ENCODE assay signal across 2 cellular contexts in genomic region chrX:131826572-131826971, GRCh38.
TF ChIP-seq lines count a peak whose summit lies in the region.

No MANE protein-coding gene starts in this region.

TF ChIP-seq in GM23338, 12 proteins besides CTCF, POLR2A, EP300 and RAD21:
- no peak for TF ChIP-seq ETS1 (IDR thresholded peaks at IDR 0.05)
- no peak for TF ChIP-seq ZNF462 (CRISPR knock-in tag; IDR thresholded peaks at IDR 0.05)
- TF ChIP-seq ZNF331 (CRISPR knock-in tag; IDR thresholded peaks at IDR 0.05; ENCODE audit: low read depth): no peak
- no peak for TF ChIP-seq CREB1 (CRISPR knock-in tag; IDR thresholded peaks at IDR 0.05; ENCODE audit: low read depth)
- TF ChIP-seq REST (IDR thresholded peaks at IDR 0.05; ENCODE audit: unreplicated experiment): no peak
- no peak for TF ChIP-seq EZH2 (IDR thresholded peaks at IDR 0.05; ENCODE audit: low read depth, unreplicated experiment)
- TF ChIP-seq JUNB (IDR thresholded peaks at IDR 0.05; ENCODE audit: unreplicated experiment): no peak
- no peak for TF ChIP-seq ZNF114 (CRISPR knock-in tag; IDR thresholded peaks at IDR 0.05)
- no peak for TF ChIP-seq EZH2phosphoT487 (IDR thresholded peaks at IDR 0.05; ENCODE audit: unreplicated experiment)
- no peak for TF ChIP-seq STAT1 (IDR thresholded peaks at IDR 0.05; ENCODE audit: unreplicated experiment)

TF ChIP-seq in H1, 55 proteins besides CTCF, POLR2A, EP300 and RAD21:
- TF ChIP-seq HDAC6 (IDR thresholded peaks at IDR 0.05; ENCODE audit: low read depth, low read length) (no peak), TAF1 (IDR thresholded peaks at IDR 0.05; ENCODE audit: low read depth, low read length) (no peak), TBP (IDR thresholded peaks at IDR 0.05; ENCODE audit: low read depth, low read length) (no peak)
